In the genomic region with DNA sequence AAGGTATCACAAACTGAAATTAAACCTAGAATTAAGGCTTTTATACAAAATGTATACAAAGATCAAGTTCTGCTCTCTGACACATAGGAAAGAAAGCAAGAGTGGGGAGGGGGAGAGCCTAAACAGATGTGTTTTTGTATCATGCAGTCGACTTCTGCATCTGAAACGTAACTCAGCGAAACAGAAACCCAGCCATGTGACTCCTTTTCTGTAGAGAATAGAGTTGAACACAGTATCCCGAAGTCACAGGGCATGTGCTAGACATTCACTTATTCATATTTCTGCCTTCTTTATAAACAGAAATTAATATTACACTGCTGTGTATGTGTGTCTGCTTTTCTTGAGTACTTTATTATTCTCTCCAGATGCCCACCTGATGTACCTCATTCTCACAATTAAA, we compare ENCODE assay signal across 12 cellular contexts.
DNase-seq lines count a peak whose midpoint lies in the region; ATAC-seq and TF ChIP-seq lines count a peak whose summit lies in the region.
"Had no signal": no experiment of that assay in that cellular context is flagged by ENCODE, and none has a peak within 500 bp of the region (broad histone marks: within the 10 kb centered on the region; RNA-seq: fewer than 3 reads in every experiment).

No MANE protein-coding gene starts in this region.

- H3K4me3 ChIP-seq in AG04449 (ENCODE audit: low read depth, low read length): peak overlapping the region; percentile 24
- H3K4me3 ChIP-seq in foreskin fibroblast (ENCODE audit: low read depth in 1 of 2, low read length in 2 of 2): peak overlapping the region; percentile 6 to 16

- CTCF ChIA-PET in AG04449 (lab: Yijun Ruan, JAX): interaction anchor here (0.8 to 4.7 kb wide), 13 partner anchors 8 to 407 kb away, joined by 3 to 101 read pairs (median 7); no protein-coding TSS in a partner anchor

- ATAC-seq in GM19324 (IDR thresholded peaks at IDR 0.05; ENCODE audit: low FRiP score, unreplicated experiment): peak; percentile 70
- peak; percentile 40 for ATAC-seq in HG03354 (IDR thresholded peaks at IDR 0.05; ENCODE audit: poor library complexity, severe bottlenecking, unreplicated experiment)

- TF ChIP-seq CTCF in AG04449 (IDR thresholded peaks at IDR 0.05; ENCODE audit: insufficient read depth, low read length, missing control alignments): no peak
- no peak for TF ChIP-seq CTCF in foreskin fibroblast (IDR thresholded peaks at IDR 0.05; ENCODE audit: low read depth, low read length)

- DNase-seq in AG04449 (ENCODE audit: low read depth, low spot score) (no peak), foreskin fibroblast (peak in 1 of 2 donors; percentile 58), SHP77 treated with DMSO at 0.1 percent for 48 hours (lab: John Stamatoyannopoulos, UW) (no peak), NCI-H2227 (lab: John Stamatoyannopoulos, UW; ENCODE audit: unreplicated experiment) (no peak), NCI-H2107 treated with DMSO at 0.1 percent for 48 hours (lab: John Stamatoyannopoulos, UW; ENCODE audit: unreplicated experiment) (no peak)
- DNase-seq in stimulated activated naive CD4-positive, alpha-beta T cell treated with Interleukin-2 at 50 U/mL for 16 hours (lab: John Stamatoyannopoulos, UW): no peak
- DNase-seq: activated CD4-positive, alpha-beta T cell treated with anti-CD3 and anti-CD28 coated beads for 1 hour; anterior cingulate cortex; hippocampal formation; occipital lobe had no signal

- POLR2A ChIA-PET in AG04449 (lab: Yijun Ruan, JAX): no interaction called here
